Comparison of ENCODE assay signal across 8 cellular contexts in genomic region chr12:110613771-110614684, GRCh38. TPM values are rescaled to one million over a fixed set of nuclear protein-coding genes. Genes with fewer than 3 reads are reported as not detected.
DNase-seq lines count a peak whose midpoint lies in the region; ATAC-seq, FAIRE-seq and TF ChIP-seq lines count a peak whose summit lies in the region.

Gene TCTN1 (plus strand): TSS chr12:110614129. CDS start chr12:110614183, 54 bp downstream.

- DNase-seq in NCI-H1417 treated with DMSO at 0.1 percent for 48 hours (lab: John Stamatoyannopoulos, UW) (peak; percentile 89), SW480 (ENCODE audit: low spot score) (peak; percentile 94), adipocyte (ENCODE audit: low read depth) (peak; percentile 99), Right ventricle myocardium superior (peak; percentile 99), pancreas (peak; percentile 94 to 98 (median 96)), thyroid gland (peak; percentile 97)

- H3K27me3 ChIP-seq in adipocyte (replicated peaks; ENCODE audit: control insufficient read depth, insufficient read depth, low read length): no peaks in the 10 kb centered on the region
- no peaks in the 10 kb centered on the region for H3K27me3 ChIP-seq in pancreas
- no peaks in the 10 kb centered on the region for H3K27me3 ChIP-seq in thyroid gland

- peak within 1 kb of the TSS; percentile 91 for H3K9ac ChIP-seq in adipocyte (ENCODE audit: low read length)

- H3K36me3 ChIP-seq in adipocyte (ENCODE audit: control insufficient read depth, insufficient read depth, low read length, severe bottlenecking) (peaks cover 5% of the 10 kb centered on the region), pancreas (no peaks in the 10 kb centered on the region), thyroid gland (no peaks in the 10 kb centered on the region)

- peaks cover 7% of the 10 kb centered on the region for H3K4me1 ChIP-seq in adipocyte (ENCODE audit: control insufficient read depth, insufficient read depth, low read length)
- H3K4me1 ChIP-seq in pancreas: peaks cover 0 to 8% (median 0%) of the 10 kb centered on the region in 3 donors
- H3K4me1 ChIP-seq in thyroid gland: peaks cover 7 to 8% of the 10 kb centered on the region in 2 donors

- FAIRE-seq in pancreas (lab: Jason Lieb, UNC): no peak

- intact Hi-C loops in Right ventricle myocardium superior (cut with DNase I) (no loop called here), pancreas (cut with DNase I) (no loop called here), thyroid gland (cut with DNase I) (no loop called here)

- 2% methylated on average over 58 to 60 of the region's 60 CpGs for WGBS in pancreas, 2 donors
- WGBS in thyroid gland, 2 donors: 2 to 5% methylated on average over 21 to 22 of the region's 60 CpGs

- H3K9me3 ChIP-seq in adipocyte (ENCODE audit: control insufficient read depth, low read length): no peaks in the 10 kb centered on the region
- no peaks in the 10 kb centered on the region for H3K9me3 ChIP-seq in pancreas
- H3K9me3 ChIP-seq in thyroid gland: no peaks in the 10 kb centered on the region

- peak within 1 kb of the TSS; percentile 77 for H3K4me3 ChIP-seq in GM12875 (ENCODE audit: low read depth, low read length)
- H3K4me3 ChIP-seq in adipocyte (ENCODE audit: low read length): peak within 1 kb of the TSS; percentile 89
- H3K4me3 ChIP-seq in pancreas: peak within 1 kb of the TSS; percentile 38 to 68 (median 63)
- H3K4me3 ChIP-seq in thyroid gland (replicated peaks in 1 of 3): peak within 1 kb of the TSS; percentile 6 to 77 (median 69)

- peak within 1 kb of the TSS in 3 of 4 donors; percentile 46 to 67 (median 58) for H3K27ac ChIP-seq in pancreas
- peak within 1 kb of the TSS; percentile 13 to 70 (median 64) for H3K27ac ChIP-seq in thyroid gland

- TF ChIP-seq POLR2A in thyroid gland (IDR thresholded peaks at IDR 0.05): peak in 1 of 2 donors; percentile 84

- peak; percentile 91 for ATAC-seq in HG02763 (IDR thresholded peaks at IDR 0.05; ENCODE audit: unreplicated experiment)
- ATAC-seq in Right ventricle myocardium superior (ENCODE audit: poor library complexity): peak; percentile 99
- ATAC-seq in pancreas: peak; percentile 99 to 100 (median 99)

- TF ChIP-seq CTCF in GM12875 (IDR thresholded peaks at IDR 0.05; ENCODE audit: borderline replicate concordance, insufficient read depth, low read depth, low read length) (no peak), pancreas (IDR thresholded peaks at IDR 0.05) (no peak), thyroid gland (IDR thresholded peaks at IDR 0.05) (peak in 1 of 6 experiments; percentile 20)

RNA-seq across cellular contexts. Expression of gene TCTN1, which starts in this region (rescaled TPM):
- total RNA-seq in Right ventricle myocardium superior (21.1 TPM), pancreas (10 to 100 TPM; 14.7 to 25.3 (median 17.6) TPM), thyroid gland (100 to 1,000 TPM in 3 of 4 donors, 10 to 100 TPM in 1; 98.8 to 204 (median 125) TPM)
- polyA plus RNA-seq in pancreas: 10 to 100 TPM; 31.0 to 54.5 TPM

Comparison
In these comparisons a context has a peak if more than half of its experiments do, and no peak if none do; other contexts are left out.
1. Peak in every context shown above with its lines: DNase-seq, ATAC-seq, H3K4me3 ChIP-seq and H3K27ac ChIP-seq.